ENCODE assay signal across 8 cellular contexts in genomic region chr5:42949348-42950090, GRCh38.
DNase-seq lines count a peak whose midpoint lies in the region; TF ChIP-seq lines count a peak whose summit lies in the region.

No MANE protein-coding gene starts in this region.

- H3K4me3 ChIP-seq in HAP-1 (peak overlapping the region; percentile 26), NB4 (ENCODE audit: low read depth, low read length) (peak overlapping the region; percentile 66), tibial nerve (peak overlapping the region; percentile 4 to 61 (median 47))

- H3K4me1 ChIP-seq in HAP-1 = peaks cover 8% of the 10 kb centered on the region
- H3K4me1 ChIP-seq in tibial nerve = peaks cover 0 to 53% (median 6%) of the 10 kb centered on the region in 4 donors

- H3K36me3 ChIP-seq in HAP-1 (replicated peaks) = no peaks in the 10 kb centered on the region
- no peaks in the 10 kb centered on the region for H3K36me3 ChIP-seq in tibial nerve

- TF ChIP-seq POLR2A in NB4 (IDR thresholded peaks at IDR 0.05; ENCODE audit: extremely low read depth, insufficient read length) (peak; percentile 38), tibial nerve (IDR thresholded peaks at IDR 0.05) (no peak)

- in situ Hi-C loops in HAP-1 (cut with MboI; ENCODE audit: low sequenced_read_pairs) = no loop called here

- DNase-seq in HAP-1 (ENCODE audit: low spot score in 2 of 2) = peak; percentile 90 to 93
- peak; percentile 88 for DNase-seq in NB4 (ENCODE audit: low read depth)
- DNase-seq in activated CD4-positive, alpha-beta T cell treated with anti-CD3 and anti-CD28 coated beads, Interleukin-2, amount 50 U/mL, for 4 hours = peak; percentile 42 to 52
- peak; percentile 54 for DNase-seq in effector CD4-positive, alpha-beta T cell
- DNase-seq in myocyte (ENCODE audit: low read depth) = peak; percentile 18
- peak in 1 of 2 donors; percentile 51 for DNase-seq in tibial nerve (ENCODE audit: low spot score in 2 of 2)
- DNase-seq in NCI-H1417 treated with DMSO at 0.1 percent for 48 hours (lab: John Stamatoyannopoulos, UW) = no peak

- 9 to 11% methylated on average over 33 of the region's 33 CpGs for WGBS in tibial nerve, 2 donors

- TF ChIP-seq CTCF in GM12872 (IDR thresholded peaks at IDR 0.05; ENCODE audit: insufficient read depth, low read depth, low read length) (peak; percentile 78), NB4 (IDR thresholded peaks at IDR 0.05; ENCODE audit: low read depth, low read length) (peak; percentile 32), tibial nerve (IDR thresholded peaks at IDR 0.05) (peak; percentile 33 to 56 (median 40))

- peak overlapping the region in 3 of 4 donors; percentile 93 to 96 (median 93) for H3K27ac ChIP-seq in tibial nerve

- no peaks in the 10 kb centered on the region for H3K9me3 ChIP-seq in HAP-1
- peaks cover 0 to 19% (median 0%) of the 10 kb centered on the region in 4 donors for H3K9me3 ChIP-seq in tibial nerve

- peak in 1 of 2 donors; percentile 48 for TF ChIP-seq EP300 in tibial nerve (IDR thresholded peaks at IDR 0.05)

- H3K27me3 ChIP-seq in HAP-1 (ENCODE audit: low read depth) (no peaks in the 10 kb centered on the region), tibial nerve (peaks cover 0 to 51% of the 10 kb centered on the region in 2 donors)
